In genomic region chr20:62824476-62825287, GRCh38 we compare ENCODE assay signal across 9 cellular contexts. TPM values are rescaled to one million over a fixed set of nuclear protein-coding genes. Genes with fewer than 3 reads are reported as not detected.
DNase-seq lines count a peak whose midpoint lies in the region; ATAC-seq lines count a peak whose summit lies in the region.
"Had no signal": no experiment of that assay in that cellular context is flagged by ENCODE, and none has a peak within 500 bp of the region (broad histone marks: within the 10 kb centered on the region; RNA-seq: fewer than 3 reads in every experiment).

No MANE protein-coding gene starts in this region.

- peaks cover 6 to 17% of the 10 kb centered on the region in 2 donors for H3K4me1 Mint-ChIP-seq in stimulated activated naive B cell treated with anti-CD40 and anti-IgM and Interleukin-4, amounts not matched to agents 10 μg/mL and 1 μg/mL and 100 μg/mL, for 72 hours

- peak; percentile 63 for DNase-seq in DMS 273 (lab: John Stamatoyannopoulos, UW; ENCODE audit: unreplicated experiment)
- no peak for DNase-seq in DMS 273 treated with DMSO at 0.1 percent for 48 hours (lab: John Stamatoyannopoulos, UW)
- DNase-seq in NCI-H1092 treated with DMSO at 0.1 percent for 48 hours (lab: John Stamatoyannopoulos, UW): peak; percentile 31
- DNase-seq in activated CD4-positive, alpha-beta T cell treated with anti-CD3 and anti-CD28 coated beads for 48 hours: peak; percentile 62
- no peak for DNase-seq in left ventricle myocardium superior
- DNase-seq in stimulated activated naive B cell treated with anti-CD40 and anti-IgM and Interleukin-4, amounts not matched to agents 10 μg/mL and 1 μg/mL and 100 μg/mL, for 72 hours: no peak
- no peak for DNase-seq in HT-29 (ENCODE audit: low spot score)
- DNase-seq in NCI-H2107 treated with DMSO at 0.1 percent for 48 hours (lab: John Stamatoyannopoulos, UW; ENCODE audit: unreplicated experiment): no peak

- peak; percentile 61 for ATAC-seq in left ventricle myocardium superior
- ATAC-seq in stimulated activated naive B cell treated with anti-CD40 and anti-IgM and Interleukin-4, amounts not matched to agents 10 μg/mL and 1 μg/mL and 100 μg/mL, for 72 hours (replicated peaks): peak; percentile 51 to 67
- ATAC-seq: Panc1 had no signal

- intact Hi-C loops in left ventricle myocardium superior (cut with micrococcal nuclease): no loop called here

- H3K27ac Mint-ChIP-seq in stimulated activated naive B cell treated with anti-CD40 and anti-IgM and Interleukin-4, amounts not matched to agents 10 μg/mL and 1 μg/mL and 100 μg/mL, for 72 hours: no peak overlapping the region

- no peaks in the 10 kb centered on the region for H3K36me3 Mint-ChIP-seq in stimulated activated naive B cell treated with anti-CD40 and anti-IgM and Interleukin-4, amounts not matched to agents 10 μg/mL and 1 μg/mL and 100 μg/mL, for 72 hours

- H3K4me3 Mint-ChIP-seq in stimulated activated naive B cell treated with anti-CD40 and anti-IgM and Interleukin-4, amounts not matched to agents 10 μg/mL and 1 μg/mL and 100 μg/mL, for 72 hours: peak overlapping the region; percentile 46 to 78

- peaks cover 4 to 9% of the 10 kb centered on the region in 2 donors for H3K27me3 Mint-ChIP-seq in stimulated activated naive B cell treated with anti-CD40 and anti-IgM and Interleukin-4, amounts not matched to agents 10 μg/mL and 1 μg/mL and 100 μg/mL, for 72 hours

- no peaks in the 10 kb centered on the region for H3K9me3 Mint-ChIP-seq in stimulated activated naive B cell treated with anti-CD40 and anti-IgM and Interleukin-4, amounts not matched to agents 10 μg/mL and 1 μg/mL and 100 μg/mL, for 72 hours

RNA-seq across cellular contexts. Expression of gene COL9A3, which starts 7.8 kb away (rescaled TPM):
- 2.9 TPM for total RNA-seq in left ventricle myocardium superior
- total RNA-seq in HT-29 (2014; rRNA removed; shearing (Covaris generic)): 57.4 and 59.7 TPM in 2 replicates

RNA-seq across cellular contexts. Expression of gene OGFR, which starts 20.0 kb away (rescaled TPM):
- 21.0 TPM for total RNA-seq in left ventricle myocardium superior
- 197 and 202 TPM in 2 replicates for total RNA-seq in HT-29 (2014; rRNA removed; shearing (Covaris generic))

RNA-seq across cellular contexts. Expression of gene MRGBP, which starts 28.4 kb away (rescaled TPM):
- 11.1 TPM for total RNA-seq in left ventricle myocardium superior
- 88.8 and 98.8 TPM in 2 replicates for total RNA-seq in HT-29 (2014; rRNA removed; shearing (Covaris generic))

RNA-seq across cellular contexts. Expression of gene TCFL5, which starts 36.9 kb away (rescaled TPM):
- total RNA-seq in left ventricle myocardium superior: 6.1 TPM
- total RNA-seq in HT-29 (2014; rRNA removed; shearing (Covaris generic)): 16.1 and 17.1 TPM in 2 replicates

Comparison
In these comparisons a context has a peak if more than half of its experiments do, and no peak if none do; other contexts are left out.
1. DNase-seq: peak in DMS 273 (single experiment), NCI-H1092 treated with DMSO at 0.1 percent for 48 hours (single experiment) and activated CD4-positive, alpha-beta T cell treated with anti-CD3 and anti-CD28 coated beads for 48 hours (single experiment); none in DMS 273 treated with DMSO at 0.1 percent for 48 hours (single experiment), left ventricle myocardium superior (single experiment), stimulated activated naive B cell treated with anti-CD40 and anti-IgM and Interleukin-4, amounts not matched to agents 10 μg/mL and 1 μg/mL and 100 μg/mL, for 72 hours (single experiment), HT-29 (single experiment) and NCI-H2107 treated with DMSO at 0.1 percent for 48 hours (single experiment).
2. RNA of gene COL9A3, which starts 7.8 kb away (total RNA-seq): 57.4 to 59.7 TPM in HT-29; 2.9 TPM in left ventricle myocardium superior (single experiment); every median in the first group is over 10 times any median in the second.